Comparison of ENCODE assay signal across 1 cellular context in genomic region chr19:806815-807421, GRCh38.
TF ChIP-seq lines count a peak whose summit lies in the region.

No MANE protein-coding gene starts in this region.

TF ChIP-seq in GM12878, 131 proteins besides CTCF, POLR2A, EP300 and RAD21:
- TF ChIP-seq PBX3 (IDR thresholded peaks at IDR 0.05; ENCODE audit: insufficient replicate concordance, low read depth, low read length) (no peak), POLR2AphosphoS5 (IDR thresholded peaks at IDR 0.05; ENCODE audit: low read length) (peak; percentile 57), SMARCA5 (IDR thresholded peaks at IDR 0.05) (no peak), PAX5 (IDR thresholded peaks at IDR 0.05; ENCODE audit: borderline replicate concordance, low read depth, low read length) (no peak)
